In the genomic region with DNA sequence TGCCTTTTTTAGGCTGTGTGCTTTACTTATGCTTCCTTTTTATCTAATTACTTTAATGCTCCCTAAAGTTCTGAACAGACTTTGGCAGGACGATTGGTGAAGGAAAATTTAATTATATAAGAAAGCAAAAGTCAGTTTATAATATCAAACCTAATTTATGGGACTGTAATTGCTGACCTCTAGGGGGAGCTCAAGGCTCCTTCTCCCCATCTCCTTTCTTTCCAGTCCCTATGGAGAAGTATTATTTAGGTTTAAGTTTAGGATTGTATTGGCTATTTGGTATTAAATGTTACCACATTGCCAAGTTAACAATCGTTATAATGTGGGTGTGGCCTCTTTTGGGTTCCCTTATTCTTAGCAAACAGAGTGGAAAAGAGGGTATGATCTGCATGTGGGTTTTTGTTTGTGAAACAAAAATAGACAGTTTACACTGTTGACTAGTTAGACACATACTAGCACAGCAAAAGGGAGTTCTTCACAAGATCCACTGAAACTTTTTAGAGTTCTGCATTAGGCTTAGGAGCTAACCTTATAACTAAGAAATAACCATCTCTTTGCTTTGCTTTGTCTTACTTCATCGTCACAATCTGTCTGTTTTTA, we compare ENCODE assay signal across 8 cellular contexts. TPM values are rescaled to one million over a fixed set of nuclear protein-coding genes. Genes with fewer than 3 reads are reported as not detected.
DNase-seq lines count a peak whose midpoint lies in the region; ATAC-seq, FAIRE-seq and TF ChIP-seq lines count a peak whose summit lies in the region.

No MANE protein-coding gene starts in this region.

- peaks cover 5% of the 10 kb centered on the region for H3K9me3 Mint-ChIP-seq in Calu3 (ENCODE audit: low read depth, unreplicated experiment)
- H3K9me3 Mint-ChIP-seq in type B pancreatic cell: peaks cover 12% of the 10 kb centered on the region

- CTCF ChIA-PET in Calu3 (lab: Charles Lee): interaction anchor here (0.8 to 1.4 kb wide), 4 partner anchors 10 to 429 kb away, joined by 3 to 4 read pairs (median 3); no protein-coding TSS in a partner anchor
- CTCF ChIA-PET in HEK293T (lab: Yijun Ruan, JAX): interaction anchor here (0.7 kb wide), 2 partner anchors 45 to 199 kb away, joined by 3 read pairs; no protein-coding TSS in a partner anchor

- DNase-seq in Calu3: peak; percentile 45
- peak; percentile 45 for DNase-seq in HEK293T (ENCODE audit: extremely low spot score)
- DNase-seq in globus pallidus (ENCODE audit: low spot score): peak; percentile 11
- no peak for DNase-seq in type B pancreatic cell (ENCODE audit: extremely low spot score, unreplicated experiment)
- no peak for DNase-seq in NCI-H2081 treated with DMSO at 0.1 percent for 48 hours (lab: John Stamatoyannopoulos, UW)
- DNase-seq in H54 (ENCODE audit: insufficient read length, low spot score): no peak

- POLR2A ChIA-PET in HEK293T (lab: Yijun Ruan, JAX): no interaction called here

- no peak for FAIRE-seq in H54 (lab: Jason Lieb, UNC)

- TF ChIP-seq CTCF in Calu3 (IDR thresholded peaks at IDR 0.05; ENCODE audit: unreplicated experiment) (no peak), type B pancreatic cell (conservative IDR thresholded peaks at IDR 0.05) (peak; percentile 81)

- ATAC-seq in SK-N-SH treated with all-trans-retinoic acid at 6 μM for 48 hours: peak; percentile 77
- ATAC-seq in GM21786 (IDR thresholded peaks at IDR 0.05; ENCODE audit: unreplicated experiment): no peak

- H3K4me1 Mint-ChIP-seq in Calu3 (ENCODE audit: low read depth, unreplicated experiment) (no peaks in the 10 kb centered on the region), type B pancreatic cell (ENCODE audit: unreplicated experiment) (no peaks in the 10 kb centered on the region)

- H3K27ac Mint-ChIP-seq in Calu3 (ENCODE audit: unreplicated experiment): no peak overlapping the region
- no peak overlapping the region for H3K27ac Mint-ChIP-seq in type B pancreatic cell

- H3K27me3 Mint-ChIP-seq in Calu3 (ENCODE audit: unreplicated experiment): no peaks in the 10 kb centered on the region
- no peaks in the 10 kb centered on the region for H3K27me3 Mint-ChIP-seq in type B pancreatic cell

- BruUV-seq in Calu3 (replicated peaks; lab: Mats Ljungman, UMichigan): no TSS peak

- H3K4me3 Mint-ChIP-seq in Calu3 (ENCODE audit: low read depth, unreplicated experiment) (no peak overlapping the region), type B pancreatic cell (no peak overlapping the region)

- H3K36me3 Mint-ChIP-seq in Calu3 (ENCODE audit: insufficient read depth, unreplicated experiment) (no peaks in the 10 kb centered on the region), type B pancreatic cell (peaks cover 6% of the 10 kb centered on the region)

- intact Hi-C loops in Calu3 (cut with micrococcal nuclease; ENCODE audit: unreplicated experiment): loop anchor here (5.0 kb wide), 1 partner anchor 152 kb away; no protein-coding TSS in a partner anchor

- no peak for TF ChIP-seq POLR2A in H54 (IDR thresholded peaks at IDR 0.05; ENCODE audit: low read depth, low read length)

TF ChIP-seq in HEK293T, 16 proteins besides CTCF, POLR2A, EP300 and RAD21:
- TF ChIP-seq, protein P1, sequence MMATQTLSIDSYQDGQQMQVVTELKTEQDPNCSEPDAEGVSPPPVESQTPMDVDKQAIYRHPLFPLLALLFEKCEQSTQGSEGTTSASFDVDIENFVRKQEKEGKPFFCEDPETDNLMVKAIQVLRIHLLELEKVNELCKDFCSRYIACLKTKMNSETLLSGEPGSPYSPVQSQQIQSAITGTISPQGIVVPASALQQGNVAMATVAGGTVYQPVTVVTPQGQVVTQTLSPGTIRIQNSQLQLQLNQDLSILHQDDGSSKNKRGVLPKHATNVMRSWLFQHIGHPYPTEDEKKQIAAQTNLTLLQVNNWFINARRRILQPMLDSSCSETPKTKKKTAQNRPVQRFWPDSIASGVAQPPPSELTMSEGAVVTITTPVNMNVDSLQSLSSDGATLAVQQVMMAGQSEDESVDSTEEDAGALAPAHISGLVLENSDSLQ (IDR thresholded peaks at IDR 0.05): peak; percentile 31; the same call in 1 of the 2 replicates
- TF ChIP-seq FOXM1 (IDR thresholded peaks at IDR 0.05; ENCODE audit: borderline replicate concordance): no peak

TF ChIP-seq in SK-N-SH treated with all-trans-retinoic acid at 6 μM for 48 hours, 23 proteins besides CTCF, POLR2A, EP300 and RAD21:
- TF ChIP-seq TCF4 (CRISPR knock-in tag; IDR thresholded peaks at IDR 0.05; ENCODE audit: borderline replicate concordance) (no peak), PPARA (CRISPR knock-in tag; IDR thresholded peaks at IDR 0.05; ENCODE audit: borderline replicate concordance) (no peak), ESRRG (CRISPR knock-in tag; IDR thresholded peaks at IDR 0.05) (no peak), SNAI2 (CRISPR knock-in tag; IDR thresholded peaks at IDR 0.05) (no peak)
- TF ChIP-seq, protein P2, sequence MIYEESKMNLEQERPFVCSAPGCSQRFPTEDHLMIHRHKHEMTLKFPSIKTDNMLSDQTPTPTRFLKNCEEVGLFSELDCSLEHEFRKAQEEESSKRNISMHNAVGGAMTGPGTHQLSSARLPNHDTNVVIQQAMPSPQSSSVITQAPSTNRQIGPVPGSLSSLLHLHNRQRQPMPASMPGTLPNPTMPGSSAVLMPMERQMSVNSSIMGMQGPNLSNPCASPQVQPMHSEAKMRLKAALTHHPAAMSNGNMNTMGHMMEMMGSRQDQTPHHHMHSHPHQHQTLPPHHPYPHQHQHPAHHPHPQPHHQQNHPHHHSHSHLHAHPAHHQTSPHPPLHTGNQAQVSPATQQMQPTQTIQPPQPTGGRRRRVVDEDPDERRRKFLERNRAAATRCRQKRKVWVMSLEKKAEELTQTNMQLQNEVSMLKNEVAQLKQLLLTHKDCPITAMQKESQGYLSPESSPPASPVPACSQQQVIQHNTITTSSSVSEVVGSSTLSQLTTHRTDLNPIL (CRISPR knock-in tag; IDR thresholded peaks at IDR 0.05; ENCODE audit: low read depth): no peak

RNA-seq across cellular contexts. Expression of gene TNFSF4, which starts 48.2 kb away (rescaled TPM):
- 0.15 and 0.31 TPM in 2 replicates for total RNA-seq in Calu3 (2022)
- total RNA-seq in type B pancreatic cell (ENCODE audit: low replicate concordance): 0.58 and 0.93 TPM in 2 replicates

Comparison
In these comparisons a context has a peak if more than half of its experiments do, and no peak if none do; other contexts are left out.
1. DNase-seq: peak in Calu3 (single experiment), HEK293T (single experiment) and globus pallidus (single experiment); none in type B pancreatic cell (single experiment), NCI-H2081 treated with DMSO at 0.1 percent for 48 hours (single experiment) and H54 (single experiment).